6 cellular contexts compared by ENCODE assay signal in genomic region chr22:37681001-37681424, GRCh38. TPM values are rescaled to one million over a fixed set of nuclear protein-coding genes. Genes with fewer than 3 reads are reported as not detected.
DNase-seq lines count a peak whose midpoint lies in the region; TF ChIP-seq lines count a peak whose summit lies in the region.

No MANE protein-coding gene starts in this region.

- WGBS in endodermal cell (ENCODE audit: insufficient coverage in 1 of 2, insufficient read length in 1 of 2), 2 experiments, result 91 to 100% methylated on average over 1 to 2 of the region's 2 CpGs

- H3K27me3 Mint-ChIP-seq in nephron (ENCODE audit: low read depth) (no peaks in the 10 kb centered on the region), endodermal cell (ENCODE audit: insufficient read depth) (no peaks in the 10 kb centered on the region)

- peaks cover 6% of the 10 kb centered on the region for H3K36me3 Mint-ChIP-seq in nephron (ENCODE audit: low read depth)
- no peaks in the 10 kb centered on the region for H3K36me3 Mint-ChIP-seq in endodermal cell (ENCODE audit: low read depth)

- peak overlapping the region in 2 of 3 experiments; percentile 54 to 78 for H3K27ac Mint-ChIP-seq in nephron
- H3K27ac Mint-ChIP-seq in endodermal cell, result no peak overlapping the region

- no peak overlapping the region for H3K9ac ChIP-seq in endodermal cell (ENCODE audit: extremely low read depth, low read length, poor library complexity, severe bottlenecking)

- TF ChIP-seq CTCF in nephron (IDR thresholded peaks at IDR 0.05; ENCODE audit: unreplicated experiment in 3 of 3), result no peak
- TF ChIP-seq CTCF in endodermal cell (conservative IDR thresholded peaks at IDR 0.05), result no peak

- H3K27ac ChIP-seq in endodermal cell (ENCODE audit: low read depth, low read length), result no peak overlapping the region

- no peaks in the 10 kb centered on the region for H3K36me3 ChIP-seq in endodermal cell (ENCODE audit: control insufficient read depth, insufficient read depth, low read length)

- peaks cover 4% of the 10 kb centered on the region for H3K4me1 ChIP-seq in endodermal cell (ENCODE audit: control insufficient read depth, insufficient read depth, low read length)

- H3K9me3 ChIP-seq in endodermal cell (ENCODE audit: control insufficient read depth, low read length), result no peaks in the 10 kb centered on the region

- H3K9me3 Mint-ChIP-seq in nephron, result no peaks in the 10 kb centered on the region
- no peaks in the 10 kb centered on the region for H3K9me3 Mint-ChIP-seq in endodermal cell

- no peaks in the 10 kb centered on the region for H3K27me3 ChIP-seq in endodermal cell (ENCODE audit: control insufficient read depth, insufficient read depth, low read length, poor library complexity, severe bottlenecking)

- H3K4me1 Mint-ChIP-seq in nephron (peaks cover 32% of the 10 kb centered on the region), endodermal cell (peaks cover 6% of the 10 kb centered on the region)

- H3K4me3 Mint-ChIP-seq in nephron, result peak overlapping the region in 2 of 3 experiments; percentile 34 to 40
- no peak overlapping the region for H3K4me3 Mint-ChIP-seq in endodermal cell

- no peak overlapping the region for H3K4me3 ChIP-seq in endodermal cell (ENCODE audit: low read length)

- DNase-seq in HS-5 (ENCODE audit: low read depth), result peak; percentile 61
- DNase-seq in T1000 (lab: John Stamatoyannopoulos, UW), result peak; percentile 13
- no peak for DNase-seq in GF-D8 (lab: John Stamatoyannopoulos, UW)
- no peak for DNase-seq in DMS 273 treated with DMSO at 0.1 percent for 48 hours (lab: John Stamatoyannopoulos, UW)
- no peak for DNase-seq in endodermal cell

RNA-seq across cellular contexts. Expression of gene NOL12, which starts 5.1 kb away (rescaled TPM):
- total RNA-seq in endodermal cell, result 10 to 100 TPM; 21.9 to 26.8 TPM
- 28.1 TPM for polyA plus RNA-seq in endodermal cell (2013, experiment 1 of 2)
- 24.4 TPM for polyA plus RNA-seq in endodermal cell (2013, experiment 2 of 2)

RNA-seq across cellular contexts. Expression of gene LGALS1, which starts 5.6 kb away (rescaled TPM):
- 10 to 100 TPM; 10.4 to 16.0 TPM for total RNA-seq in endodermal cell
- 126 TPM for polyA plus RNA-seq in endodermal cell (2013, experiment 1 of 2)
- 131 TPM for polyA plus RNA-seq in endodermal cell (2013, experiment 2 of 2)

RNA-seq across cellular contexts. Expression of gene TRIOBP, which starts 15.8 kb away (rescaled TPM):
- total RNA-seq in endodermal cell, result 10 to 100 TPM; 74.7 to 82.2 TPM
- polyA plus RNA-seq in endodermal cell (2013, experiment 1 of 2), result 48.8 TPM
- 50.9 TPM for polyA plus RNA-seq in endodermal cell (2013, experiment 2 of 2)

RNA-seq across cellular contexts. Expression of gene PDXP, which starts 22.5 kb away (rescaled TPM):
- 10 to 100 TPM; 23.5 to 29.3 TPM for total RNA-seq in endodermal cell
- 40.4 TPM for polyA plus RNA-seq in endodermal cell (2013, experiment 1 of 2)
- polyA plus RNA-seq in endodermal cell (2013, experiment 2 of 2), result 40.7 TPM

RNA-seq across cellular contexts. Expression of gene SH3BP1, which starts 41.5 kb away (rescaled TPM):
- 10 to 100 TPM; 37.7 to 38.6 TPM for total RNA-seq in endodermal cell
- 15.7 TPM for polyA plus RNA-seq in endodermal cell (2013, experiment 1 of 2)
- polyA plus RNA-seq in endodermal cell (2013, experiment 2 of 2), result 14.3 TPM

Comparison
In these comparisons a context has a peak if more than half of its experiments do, and no peak if none do; other contexts are left out.
1. DNase-seq: peak in HS-5 (single experiment) and T1000 (single experiment); none in GF-D8 (single experiment), DMS 273 treated with DMSO at 0.1 percent for 48 hours (single experiment) and endodermal cell (single experiment).